1 cellular context compared by ENCODE assay signal in the genomic region with DNA sequence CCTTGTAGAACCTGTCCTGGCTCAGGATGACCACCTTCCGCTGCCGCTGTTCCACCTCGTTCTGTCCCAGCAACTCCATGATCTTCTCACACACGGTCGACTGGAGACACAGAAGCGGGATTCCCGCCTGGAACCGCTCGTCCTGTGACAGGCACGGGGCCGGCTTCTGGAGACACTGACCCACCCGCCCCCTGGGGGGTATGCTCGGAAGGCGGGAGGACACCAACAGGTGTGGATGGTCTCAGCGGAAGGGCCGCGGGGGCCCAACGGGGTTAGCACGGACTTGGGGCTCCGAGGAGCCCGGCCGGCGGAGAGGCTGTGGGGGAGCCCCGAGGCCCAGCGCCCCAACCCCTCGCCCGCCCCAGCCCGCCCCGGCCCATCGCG.
TF ChIP-seq lines count a peak whose summit lies in the region.

No MANE protein-coding gene starts in this region.

TF ChIP-seq in liver, 16 proteins besides CTCF, POLR2A, EP300 and RAD21 (continued from another document):
- TF ChIP-seq, protein P1, sequence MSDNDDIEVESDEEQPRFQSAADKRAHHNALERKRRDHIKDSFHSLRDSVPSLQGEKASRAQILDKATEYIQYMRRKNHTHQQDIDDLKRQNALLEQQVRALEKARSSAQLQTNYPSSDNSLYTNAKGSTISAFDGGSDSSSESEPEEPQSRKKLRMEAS (IDR thresholded peaks at IDR 0.05), result no peak
- TF ChIP-seq, protein P2, sequence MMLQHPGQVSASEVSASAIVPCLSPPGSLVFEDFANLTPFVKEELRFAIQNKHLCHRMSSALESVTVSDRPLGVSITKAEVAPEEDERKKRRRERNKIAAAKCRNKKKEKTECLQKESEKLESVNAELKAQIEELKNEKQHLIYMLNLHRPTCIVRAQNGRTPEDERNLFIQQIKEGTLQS (IDR thresholded peaks at IDR 0.05), result no peak
- no peak for TF ChIP-seq RXRA (IDR thresholded peaks at IDR 0.05)
TF ChIP-seq in liver: peak in this region for 0.
